In genomic region chr11:103272876-103273275, GRCh38 we compare ENCODE assay signal across 9 cellular contexts.
"Had no signal": no experiment of that assay in that cellular context is flagged by ENCODE, and none has a peak within 500 bp of the region (broad histone marks: within the 10 kb centered on the region; RNA-seq: fewer than 3 reads in every experiment).

No MANE protein-coding gene starts in this region.

- H3K9ac ChIP-seq: GM23248 had no signal

- H3K4me3 ChIP-seq: GM23248, HAP-1 had no signal

- H2AFZ ChIP-seq: GM23248 had no signal

- DNase-seq: GM23248, GOT3, H7, HFFc6, KG1 had no signal

- H3K9me3 ChIP-seq: HAP-1 had no signal

- H3K27ac ChIP-seq: GM23248 had no signal

- ATAC-seq: HCT116 had no signal

- H3K9me3 Mint-ChIP-seq: HFFc6 had no signal

- H3K4me1 ChIP-seq: HAP-1 had no signal

- FAIRE-seq: HTR-8/SVneo had no signal

- H3K36me3 Mint-ChIP-seq: IgD-negative memory B cell had no signal

- H3K36me3 ChIP-seq: HAP-1 had no signal

- H3K27ac Mint-ChIP-seq: HFFc6, IgD-negative memory B cell had no signal
